In the genomic region with DNA sequence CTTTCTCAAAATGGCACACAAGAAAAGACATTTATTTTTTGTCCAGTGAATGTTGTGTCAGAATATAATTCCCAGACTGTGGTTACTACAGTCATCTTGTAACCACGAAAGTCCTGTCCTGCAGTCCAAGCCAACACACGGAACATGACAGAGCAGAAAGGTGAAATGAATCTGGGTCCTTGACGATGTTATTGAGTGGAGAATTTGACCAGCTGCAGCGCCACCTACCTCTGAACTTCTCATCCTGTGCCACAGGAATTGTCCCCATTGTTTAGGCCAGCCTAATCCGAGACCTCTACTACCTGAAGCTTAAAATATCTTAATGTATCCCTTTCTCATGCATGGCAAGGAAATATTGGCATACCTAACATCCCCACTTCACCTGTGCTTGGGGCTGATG, we compare ENCODE assay signal across 10 cellular contexts.
DNase-seq lines count a peak whose midpoint lies in the region; ATAC-seq, FAIRE-seq and TF ChIP-seq lines count a peak whose summit lies in the region.
"Had no signal": no experiment of that assay in that cellular context is flagged by ENCODE, and none has a peak within 500 bp of the region (broad histone marks: within the 10 kb centered on the region; RNA-seq: fewer than 3 reads in every experiment).

No MANE protein-coding gene starts in this region.

- no peaks in the 10 kb centered on the region for H3F3A ChIP-seq in OCI-LY1 (ENCODE audit: insufficient read depth, low read length)

- intact Hi-C loops in ascending aorta (cut with DNase I) = no loop called here

- H3K27me3 ChIP-seq in OCI-LY1 (ENCODE audit: insufficient read depth, low read length) = no peaks in the 10 kb centered on the region
- H3K27me3 ChIP-seq in keratinocyte (ENCODE audit: control insufficient read depth, extremely low read depth, insufficient read depth, low read length) = no peaks in the 10 kb centered on the region
- H3K27me3 ChIP-seq in effector memory CD4-positive, alpha-beta T cell (replicated peaks; ENCODE audit: control insufficient read depth, insufficient read depth, low read length, poor library complexity, severe bottlenecking) = no peaks in the 10 kb centered on the region
- H3K27me3 ChIP-seq in ascending aorta = no peaks in the 10 kb centered on the region

- H3K27ac ChIP-seq in OCI-LY1 (ENCODE audit: low read depth, low read length, poor library complexity, severe bottlenecking) (no peak overlapping the region), keratinocyte (ENCODE audit: control insufficient read depth, insufficient read depth, low read length) (no peak overlapping the region), ascending aorta (no peak overlapping the region)
- no peak overlapping the region for H3K27ac ChIP-seq in effector memory CD4-positive, alpha-beta T cell (ENCODE audit: insufficient read depth, low read length, poor library complexity, severe bottlenecking)
- H3K27ac ChIP-seq: KMS-11 had no signal

- no peak overlapping the region for H3K27ac Mint-ChIP-seq in stimulated activated naive CD8-positive, alpha-beta T cell treated with anti-CD3 and anti-CD28 coated beads, Interleukin-15, amount 100 ng/mL, for 72 hours
- H3K27ac Mint-ChIP-seq: activated naive CD8-positive, alpha-beta T cell had no signal

- TF ChIP-seq CTCF in D721Med (IDR thresholded peaks at IDR 0.05; ENCODE audit: insufficient read depth, missing control alignments) (peak; percentile 43), HFF-Myc (IDR thresholded peaks at IDR 0.05; ENCODE audit: low read depth, low read length, missing control alignments) (peak; percentile 32), OCI-LY1 (IDR thresholded peaks at IDR 0.05; ENCODE audit: low read length) (peak; percentile 71), keratinocyte (optimal IDR thresholded peaks at IDR 0.05 in 1 of 3, IDR thresholded peaks at IDR 0.05 in 1 of 3, conservative IDR thresholded peaks at IDR 0.05 in 1 of 3; ENCODE audit: extremely low read depth in 1 of 3, insufficient read depth in 2 of 3, low read length in 3 of 3) (peak; percentile 19 to 59 (median 35)), ascending aorta (IDR thresholded peaks at IDR 0.05) (no peak)

- H4K20me1 ChIP-seq in OCI-LY1 (ENCODE audit: insufficient read depth, low read length) (no peaks in the 10 kb centered on the region), keratinocyte (ENCODE audit: control insufficient read depth, extremely low read depth, insufficient read depth, low read length) (no peaks in the 10 kb centered on the region)

- H2AFZ ChIP-seq in OCI-LY1 (ENCODE audit: low read length) (no peak overlapping the region), keratinocyte (ENCODE audit: control insufficient read depth, low read length) (no peak overlapping the region)

- ATAC-seq in stimulated activated naive CD8-positive, alpha-beta T cell treated with anti-CD3 and anti-CD28 coated beads, Interleukin-15, amount 100 ng/mL, for 72 hours = no peak

- peaks cover 30% of the 10 kb centered on the region for H3K27me3 Mint-ChIP-seq in stimulated activated naive CD8-positive, alpha-beta T cell treated with anti-CD3 and anti-CD28 coated beads, Interleukin-15, amount 100 ng/mL, for 72 hours

- dilution Hi-C loops in keratinocyte (cut with MboI; ENCODE audit: extremely low pct_ligation_motif_present, low sequenced_read_pairs) = no loop called here

- no peaks in the 10 kb centered on the region for H3K4me1 ChIP-seq in OCI-LY1 (ENCODE audit: insufficient read depth, low read length, severe bottlenecking)
- H3K4me1 ChIP-seq in keratinocyte (ENCODE audit: control insufficient read depth, extremely low read depth, insufficient read depth, low read length) = no peaks in the 10 kb centered on the region
- H3K4me1 ChIP-seq in effector memory CD4-positive, alpha-beta T cell (ENCODE audit: control insufficient read depth, insufficient read depth, low read length, poor library complexity, severe bottlenecking) = no peaks in the 10 kb centered on the region
- H3K4me1 ChIP-seq in ascending aorta = no peaks in the 10 kb centered on the region

- H3K9ac ChIP-seq in OCI-LY1 (ENCODE audit: low read length) (no peak overlapping the region), keratinocyte (ENCODE audit: control insufficient read depth, extremely low read depth, insufficient read depth, low read length) (no peak overlapping the region)
- H3K9ac ChIP-seq: KMS-11 had no signal

- H3K9me1 ChIP-seq in keratinocyte (ENCODE audit: control insufficient read depth, extremely low read depth, insufficient read depth, low read length) = no peaks in the 10 kb centered on the region

- H3K36me3 ChIP-seq in OCI-LY1 (ENCODE audit: insufficient read depth, low read length) (no peaks in the 10 kb centered on the region), keratinocyte (ENCODE audit: control insufficient read depth in 2 of 2, extremely low read depth in 1 of 2, insufficient read depth in 2 of 2, low read length in 2 of 2) (no peaks in the 10 kb centered on the region), ascending aorta (no peaks in the 10 kb centered on the region)
- H3K36me3 ChIP-seq in effector memory CD4-positive, alpha-beta T cell (ENCODE audit: control insufficient read depth, insufficient read depth, low read length) = no peaks in the 10 kb centered on the region

- H3K9me3 Mint-ChIP-seq in stimulated activated naive CD8-positive, alpha-beta T cell treated with anti-CD3 and anti-CD28 coated beads, Interleukin-15, amount 100 ng/mL, for 72 hours = no peaks in the 10 kb centered on the region

- no peaks in the 10 kb centered on the region for H3K79me2 ChIP-seq in OCI-LY1 (ENCODE audit: insufficient read depth, low read length)
- H3K79me2 ChIP-seq in keratinocyte (ENCODE audit: control insufficient read depth, insufficient read depth, low read length) = no peaks in the 10 kb centered on the region

- peak; percentile 67 for FAIRE-seq in D721Med (lab: Jason Lieb, UNC)
- FAIRE-seq in keratinocyte (lab: Jason Lieb, UNC) = no peak

- no peaks in the 10 kb centered on the region for H3K4me1 Mint-ChIP-seq in stimulated activated naive CD8-positive, alpha-beta T cell treated with anti-CD3 and anti-CD28 coated beads, Interleukin-15, amount 100 ng/mL, for 72 hours

- H3K9me3 ChIP-seq in OCI-LY1 (ENCODE audit: low read length) (no peaks in the 10 kb centered on the region), keratinocyte (ENCODE audit: control insufficient read depth, low read depth, low read length) (no peaks in the 10 kb centered on the region), ascending aorta (no peaks in the 10 kb centered on the region)
- no peaks in the 10 kb centered on the region for H3K9me3 ChIP-seq in effector memory CD4-positive, alpha-beta T cell (ENCODE audit: control insufficient read depth, low read length)

- no peak overlapping the region for H3K4me3 Mint-ChIP-seq in stimulated activated naive CD8-positive, alpha-beta T cell treated with anti-CD3 and anti-CD28 coated beads, Interleukin-15, amount 100 ng/mL, for 72 hours
- H3K4me3 Mint-ChIP-seq: activated naive CD8-positive, alpha-beta T cell had no signal

- no peak for DNase-seq in D721Med (ENCODE audit: insufficient read length, low spot score)
- no peak for DNase-seq in HFF-Myc (ENCODE audit: extremely low read depth, low read depth)
- DNase-seq in keratinocyte (ENCODE audit: low read depth, low spot score) = no peak
- no peak for DNase-seq in effector memory CD4-positive, alpha-beta T cell
- DNase-seq in ascending aorta (ENCODE audit: low spot score in 2 of 2) = no peak
- DNase-seq in stimulated activated naive CD8-positive, alpha-beta T cell treated with anti-CD3 and anti-CD28 coated beads, Interleukin-15, amount 100 ng/mL, for 72 hours = no peak
- no peak for DNase-seq in stimulated activated CD4-positive, alpha-beta T cell treated with anti-CD3 and anti-CD28 coated beads, Interleukin-12 subunit alpha, Interleukin-12 subunit beta, amount 100 ng/mL, for 4 hours

- no peaks in the 10 kb centered on the region for H3K9me2 ChIP-seq in OCI-LY1 (ENCODE audit: low read depth, low read length)

- no peak overlapping the region for H3K4me3 ChIP-seq in HFF-Myc (replicated peaks; ENCODE audit: low read depth, low read length)
- H3K4me3 ChIP-seq in OCI-LY1 (ENCODE audit: low read depth, low read length, poor library complexity, severe bottlenecking) = no peak overlapping the region
- no peak overlapping the region for H3K4me3 ChIP-seq in keratinocyte (ENCODE audit: control insufficient read depth in 2 of 3, extremely low read depth in 1 of 3, insufficient read depth in 2 of 3, low read depth in 1 of 3, low read length in 3 of 3)
- no peak overlapping the region for H3K4me3 ChIP-seq in effector memory CD4-positive, alpha-beta T cell (ENCODE audit: insufficient read depth, low read depth, low read length, poor library complexity, severe bottlenecking)
- no peak overlapping the region for H3K4me3 ChIP-seq in ascending aorta

- no peak overlapping the region for H3K4me2 ChIP-seq in OCI-LY1 (ENCODE audit: low read length)
- H3K4me2 ChIP-seq in keratinocyte (ENCODE audit: control insufficient read depth, extremely low read depth, insufficient read depth, low read depth, low read length) = no peak overlapping the region
- H3K4me2 ChIP-seq: KMS-11 had no signal

Comparison
In these comparisons a context has a peak if more than half of its experiments do, and no peak if none do; other contexts are left out.
1. CTCF ChIP-seq: peak in D721Med (single experiment), HFF-Myc (single experiment), OCI-LY1 (single experiment) and keratinocyte (3 of 3); none in ascending aorta (0 of 3).